Comparison of ENCODE assay signal across 1 cellular context in the genomic region with DNA sequence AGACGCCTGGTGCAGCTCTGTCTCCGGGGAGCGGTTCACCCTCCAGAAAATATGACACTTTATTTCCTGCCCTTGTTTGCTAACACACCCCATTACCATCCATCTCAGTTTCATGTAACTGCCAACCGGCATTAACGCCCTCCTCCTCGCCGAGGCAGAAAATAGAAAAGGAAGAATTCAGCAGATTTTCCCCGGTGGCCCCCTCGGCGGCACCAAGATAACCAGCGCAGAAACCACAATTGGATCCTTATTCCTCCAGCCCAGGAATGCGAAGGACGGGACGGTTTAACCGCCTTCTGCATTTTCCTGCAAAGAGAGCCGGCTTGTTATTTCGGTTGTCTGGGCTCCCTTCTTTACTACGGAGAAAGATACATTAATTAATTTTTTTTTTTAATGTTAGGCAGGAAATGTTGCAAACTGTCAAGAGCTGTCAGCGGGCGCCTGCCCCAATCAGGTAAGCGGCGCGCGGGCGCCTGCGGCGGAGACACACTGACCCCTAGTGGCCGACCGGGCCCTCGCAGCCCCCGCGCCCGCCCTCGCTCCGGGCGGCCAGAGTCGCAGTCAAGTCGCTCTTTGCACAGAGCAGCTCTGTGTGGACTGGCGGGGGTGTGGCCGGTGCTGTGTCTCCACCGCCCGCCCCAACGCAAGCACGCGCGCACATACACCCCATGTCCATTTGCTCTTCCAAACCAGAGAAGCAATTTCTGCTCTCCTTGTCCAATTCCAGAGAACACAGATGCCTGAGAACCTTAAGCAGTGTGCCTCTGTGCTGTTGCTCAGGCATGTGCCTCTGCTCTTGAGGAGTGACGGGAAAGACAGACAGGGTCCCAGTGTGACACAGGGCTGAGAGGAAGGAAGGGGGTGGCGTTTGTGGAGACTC.
A peak's percentile ranks its signal among the peaks of the same experiment; 100 is the strongest.
TF ChIP-seq lines count a peak whose summit lies in the region.

No MANE protein-coding gene starts in this region.

TF ChIP-seq in HEK293, 187 proteins besides CTCF, POLR2A, EP300 and RAD21 (continues in another document):
- peak; percentile 42; the same call in 1 of the 2 replicates for TF ChIP-seq KLF8 (tag by site-specific recombination; IDR thresholded peaks at IDR 0.05)
- peak; percentile 67 for TF ChIP-seq ZFHX2 (tag by site-specific recombination; conservative IDR thresholded peaks at IDR 0.05)
- TF ChIP-seq, protein P1, sequence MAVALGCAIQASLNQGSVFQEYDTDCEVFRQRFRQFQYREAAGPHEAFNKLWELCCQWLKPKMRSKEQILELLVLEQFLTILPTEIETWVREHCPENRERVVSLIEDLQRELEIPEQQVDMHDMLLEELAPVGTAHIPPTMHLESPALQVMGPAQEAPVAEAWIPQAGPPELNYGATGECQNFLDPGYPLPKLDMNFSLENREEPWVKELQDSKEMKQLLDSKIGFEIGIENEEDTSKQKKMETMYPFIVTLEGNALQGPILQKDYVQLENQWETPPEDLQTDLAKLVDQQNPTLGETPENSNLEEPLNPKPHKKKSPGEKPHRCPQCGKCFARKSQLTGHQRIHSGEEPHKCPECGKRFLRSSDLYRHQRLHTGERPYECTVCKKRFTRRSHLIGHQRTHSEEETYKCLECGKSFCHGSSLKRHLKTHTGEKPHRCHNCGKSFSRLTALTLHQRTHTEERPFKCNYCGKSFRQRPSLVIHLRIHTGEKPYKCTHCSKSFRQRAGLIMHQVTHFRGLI (tag by site-specific recombination; IDR thresholded peaks at IDR 0.05) = 0 out of 2 replicates have a peak, but pooled peaks have one; percentile 23
- TF ChIP-seq, protein P2, sequence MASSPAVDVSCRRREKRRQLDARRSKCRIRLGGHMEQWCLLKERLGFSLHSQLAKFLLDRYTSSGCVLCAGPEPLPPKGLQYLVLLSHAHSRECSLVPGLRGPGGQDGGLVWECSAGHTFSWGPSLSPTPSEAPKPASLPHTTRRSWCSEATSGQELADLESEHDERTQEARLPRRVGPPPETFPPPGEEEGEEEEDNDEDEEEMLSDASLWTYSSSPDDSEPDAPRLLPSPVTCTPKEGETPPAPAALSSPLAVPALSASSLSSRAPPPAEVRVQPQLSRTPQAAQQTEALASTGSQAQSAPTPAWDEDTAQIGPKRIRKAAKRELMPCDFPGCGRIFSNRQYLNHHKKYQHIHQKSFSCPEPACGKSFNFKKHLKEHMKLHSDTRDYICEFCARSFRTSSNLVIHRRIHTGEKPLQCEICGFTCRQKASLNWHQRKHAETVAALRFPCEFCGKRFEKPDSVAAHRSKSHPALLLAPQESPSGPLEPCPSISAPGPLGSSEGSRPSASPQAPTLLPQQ (tag by site-specific recombination; IDR thresholded peaks at IDR 0.05) = no peak
- peak; percentile 51; the same call in 1 of the 2 replicates for TF ChIP-seq ZNF10 (tag by site-specific recombination; IDR thresholded peaks at IDR 0.05)
- no peak for TF ChIP-seq ZNF132 (tag by site-specific recombination; IDR thresholded peaks at IDR 0.05; ENCODE audit: borderline replicate concordance)
- TF ChIP-seq ZNF37A (tag by site-specific recombination; IDR thresholded peaks at IDR 0.05) = no peak
- no peak for TF ChIP-seq BCL11B (tag by site-specific recombination; IDR thresholded peaks at IDR 0.05; ENCODE audit: low read depth)
- no peak for TF ChIP-seq ZNF341 (tag by site-specific recombination; IDR thresholded peaks at IDR 0.05; ENCODE audit: low read depth)
- TF ChIP-seq GLI2 (tag by site-specific recombination; IDR thresholded peaks at IDR 0.05; ENCODE audit: borderline replicate concordance, low read depth) = no peak
- TF ChIP-seq, protein P3, sequence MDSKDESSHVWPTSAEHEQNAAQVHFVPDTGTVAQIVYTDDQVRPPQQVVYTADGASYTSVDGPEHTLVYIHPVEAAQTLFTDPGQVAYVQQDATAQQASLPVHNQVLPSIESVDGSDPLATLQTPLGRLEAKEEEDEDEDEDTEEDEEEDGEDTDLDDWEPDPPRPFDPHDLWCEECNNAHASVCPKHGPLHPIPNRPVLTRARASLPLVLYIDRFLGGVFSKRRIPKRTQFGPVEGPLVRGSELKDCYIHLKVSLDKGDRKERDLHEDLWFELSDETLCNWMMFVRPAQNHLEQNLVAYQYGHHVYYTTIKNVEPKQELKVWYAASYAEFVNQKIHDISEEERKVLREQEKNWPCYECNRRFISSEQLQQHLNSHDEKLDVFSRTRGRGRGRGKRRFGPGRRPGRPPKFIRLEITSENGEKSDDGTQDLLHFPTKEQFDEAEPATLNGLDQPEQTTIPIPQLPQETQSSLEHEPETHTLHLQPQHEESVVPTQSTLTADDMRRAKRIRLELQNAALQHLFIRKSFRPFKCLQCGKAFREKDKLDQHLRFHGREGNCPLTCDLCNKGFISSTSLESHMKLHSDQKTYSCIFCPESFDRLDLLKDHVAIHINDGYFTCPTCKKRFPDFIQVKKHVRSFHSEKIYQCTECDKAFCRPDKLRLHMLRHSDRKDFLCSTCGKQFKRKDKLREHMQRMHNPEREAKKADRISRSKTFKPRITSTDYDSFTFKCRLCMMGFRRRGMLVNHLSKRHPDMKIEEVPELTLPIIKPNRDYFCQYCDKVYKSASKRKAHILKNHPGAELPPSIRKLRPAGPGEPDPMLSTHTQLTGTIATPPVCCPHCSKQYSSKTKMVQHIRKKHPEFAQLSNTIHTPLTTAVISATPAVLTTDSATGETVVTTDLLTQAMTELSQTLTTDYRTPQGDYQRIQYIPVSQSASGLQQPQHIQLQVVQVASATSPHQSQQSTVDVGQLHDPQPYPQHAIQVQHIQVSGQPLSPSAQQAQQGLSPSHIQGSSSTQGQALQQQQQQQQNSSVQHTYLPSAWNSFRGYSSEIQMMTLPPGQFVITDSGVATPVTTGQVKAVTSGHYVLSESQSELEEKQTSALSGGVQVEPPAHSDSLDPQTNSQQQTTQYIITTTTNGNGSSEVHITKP (tag by site-specific recombination; IDR thresholded peaks at IDR 0.05) = peak; percentile 46; the same call in 1 of the 2 replicates
- no peak for TF ChIP-seq SETDB1 (IDR thresholded peaks at IDR 0.05; ENCODE audit: insufficient read length, low read length)
- TF ChIP-seq MYNN (tag by site-specific recombination; IDR thresholded peaks at IDR 0.05; ENCODE audit: borderline replicate concordance) = no peak
- TF ChIP-seq GLIS2 (tag by site-specific recombination; IDR thresholded peaks at IDR 0.05) = no peak
- TF ChIP-seq SALL2 (tag by site-specific recombination; IDR thresholded peaks at IDR 0.05; ENCODE audit: borderline replicate concordance) = no peak
- no peak for TF ChIP-seq ZNF488 (tag by site-specific recombination; IDR thresholded peaks at IDR 0.05)
- TF ChIP-seq ZNF658 (tag by site-specific recombination; IDR thresholded peaks at IDR 0.05) = no peak
- TF ChIP-seq ZBTB1 (tag by site-specific recombination; IDR thresholded peaks at IDR 0.05) = no peak
- TF ChIP-seq ZBTB8A (tag by site-specific recombination; IDR thresholded peaks at IDR 0.05) = peak; percentile 39; the same call in 1 of the 2 replicates
- TF ChIP-seq ZNF211 (tag by site-specific recombination; IDR thresholded peaks at IDR 0.05; ENCODE audit: low read depth) = no peak
- peak; percentile 88 for TF ChIP-seq ZNF335 (tag by site-specific recombination; conservative IDR thresholded peaks at IDR 0.05)
- no peak for TF ChIP-seq ZNF394 (tag by site-specific recombination; IDR thresholded peaks at IDR 0.05; ENCODE audit: borderline replicate concordance)
- TF ChIP-seq ZBTB6 (tag by site-specific recombination; IDR thresholded peaks at IDR 0.05) = 0 out of 2 replicates have a peak, but pooled peaks have one; percentile 33
- TF ChIP-seq ZFP69B (tag by site-specific recombination; IDR thresholded peaks at IDR 0.05) = no peak
- TF ChIP-seq ZNF175 (tag by site-specific recombination; IDR thresholded peaks at IDR 0.05) = no peak
- TF ChIP-seq ZNF18 (tag by site-specific recombination; IDR thresholded peaks at IDR 0.05) = no peak
- TF ChIP-seq ZNF354C (tag by site-specific recombination; IDR thresholded peaks at IDR 0.05; ENCODE audit: borderline replicate concordance, low read depth) = no peak
- TF ChIP-seq PRDM6 (tag by site-specific recombination; IDR thresholded peaks at IDR 0.05) = no peak
- TF ChIP-seq ZBTB48 (tag by site-specific recombination; IDR thresholded peaks at IDR 0.05) = no peak
- no peak for TF ChIP-seq ZNF704 (tag by site-specific recombination; IDR thresholded peaks at IDR 0.05)
- no peak for TF ChIP-seq ZNF768 (tag by site-specific recombination; IDR thresholded peaks at IDR 0.05)
- peak; percentile 41 for TF ChIP-seq ZNF600 (tag by site-specific recombination; IDR thresholded peaks at IDR 0.05)
- TF ChIP-seq ZNF558 (tag by site-specific recombination; IDR thresholded peaks at IDR 0.05) = no peak
- TF ChIP-seq ZNF791 (tag by site-specific recombination; IDR thresholded peaks at IDR 0.05) = no peak
- TF ChIP-seq ZNF660 (tag by site-specific recombination; IDR thresholded peaks at IDR 0.05) = peak; percentile 81; the same call in 1 of the 2 replicates
- no peak for TF ChIP-seq ZNF391 (tag by site-specific recombination; IDR thresholded peaks at IDR 0.05; ENCODE audit: borderline replicate concordance, low read depth)
- no peak for TF ChIP-seq ZNF623 (tag by site-specific recombination; IDR thresholded peaks at IDR 0.05)
- TF ChIP-seq, protein P4, sequence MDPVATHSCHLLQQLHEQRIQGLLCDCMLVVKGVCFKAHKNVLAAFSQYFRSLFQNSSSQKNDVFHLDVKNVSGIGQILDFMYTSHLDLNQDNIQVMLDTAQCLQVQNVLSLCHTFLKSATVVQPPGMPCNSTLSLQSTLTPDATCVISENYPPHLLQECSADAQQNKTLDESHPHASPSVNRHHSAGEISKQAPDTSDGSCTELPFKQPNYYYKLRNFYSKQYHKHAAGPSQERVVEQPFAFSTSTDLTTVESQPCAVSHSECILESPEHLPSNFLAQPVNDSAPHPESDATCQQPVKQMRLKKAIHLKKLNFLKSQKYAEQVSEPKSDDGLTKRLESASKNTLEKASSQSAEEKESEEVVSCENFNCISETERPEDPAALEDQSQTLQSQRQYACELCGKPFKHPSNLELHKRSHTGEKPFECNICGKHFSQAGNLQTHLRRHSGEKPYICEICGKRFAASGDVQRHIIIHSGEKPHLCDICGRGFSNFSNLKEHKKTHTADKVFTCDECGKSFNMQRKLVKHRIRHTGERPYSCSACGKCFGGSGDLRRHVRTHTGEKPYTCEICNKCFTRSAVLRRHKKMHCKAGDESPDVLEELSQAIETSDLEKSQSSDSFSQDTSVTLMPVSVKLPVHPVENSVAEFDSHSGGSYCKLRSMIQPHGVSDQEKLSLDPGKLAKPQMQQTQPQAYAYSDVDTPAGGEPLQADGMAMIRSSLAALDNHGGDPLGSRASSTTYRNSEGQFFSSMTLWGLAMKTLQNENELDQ (tag by site-specific recombination; IDR thresholded peaks at IDR 0.05; ENCODE audit: low read depth) = no peak
- TF ChIP-seq HOXA7 (CRISPR knock-in tag; IDR thresholded peaks at IDR 0.05; ENCODE audit: borderline replicate concordance) = no peak
- no peak for TF ChIP-seq ZNF626 (tag by site-specific recombination; IDR thresholded peaks at IDR 0.05)
- TF ChIP-seq ZBTB21 (tag by site-specific recombination; IDR thresholded peaks at IDR 0.05) = no peak
- TF ChIP-seq ZNF221 (tag by site-specific recombination; IDR thresholded peaks at IDR 0.05; ENCODE audit: borderline replicate concordance) = no peak
- TF ChIP-seq ZNF548 (tag by site-specific recombination; IDR thresholded peaks at IDR 0.05) = no peak
- TF ChIP-seq WT1 (tag by site-specific recombination; IDR thresholded peaks at IDR 0.05) = no peak
